In genomic region chr19:3370728-3371591, GRCh38 we compare ENCODE assay signal across 9 cellular contexts. TPM values are rescaled to one million over a fixed set of nuclear protein-coding genes. Genes with fewer than 3 reads are reported as not detected.
A peak's percentile ranks its signal among the peaks of the same experiment; 100 is the strongest.
DNase-seq lines count a peak whose midpoint lies in the region; ATAC-seq and TF ChIP-seq lines count a peak whose summit lies in the region.
"Had no signal": no experiment of that assay in that cellular context is flagged by ENCODE, and none has a peak within 500 bp of the region (broad histone marks: within the 10 kb centered on the region; RNA-seq: fewer than 3 reads in every experiment).

No MANE protein-coding gene starts in this region.

- TF ChIP-seq CTCF in heart left ventricle (IDR thresholded peaks at IDR 0.05) (no peak), endothelial cell (IDR thresholded peaks at IDR 0.05; ENCODE audit: unreplicated experiment) (no peak), nephron (IDR thresholded peaks at IDR 0.05; ENCODE audit: unreplicated experiment in 3 of 3) (no peak), vagina (IDR thresholded peaks at IDR 0.05) (no peak)

- H3K27ac Mint-ChIP-seq in endothelial cell (ENCODE audit: unreplicated experiment), result peak overlapping the region; percentile 80
- H3K27ac Mint-ChIP-seq in nephron, result peak overlapping the region; percentile 91 to 97 (median 96)

- peaks cover 0 to 78% (median 43%) of the 10 kb centered on the region in 12 donors for H3K4me1 ChIP-seq in heart left ventricle
- peaks cover 95% of the 10 kb centered on the region for H3K4me1 ChIP-seq in vagina

- H3K4me1 Mint-ChIP-seq in endothelial cell (ENCODE audit: unreplicated experiment) (peaks cover 7% of the 10 kb centered on the region), nephron (peaks cover 56% of the 10 kb centered on the region)

- H3K27ac ChIP-seq in heart left ventricle, result peak overlapping the region in 10 of 12 donors; percentile 96 to 100 (median 98)
- peak overlapping the region; percentile 100 for H3K27ac ChIP-seq in vagina

- WGBS in heart left ventricle, 4 donors, result 63 to 75% (median 73%) methylated on average over 25 of the region's 25 CpGs

- H3K4me3 Mint-ChIP-seq in endothelial cell (ENCODE audit: unreplicated experiment) (no peak overlapping the region), nephron (peak overlapping the region; percentile 83 to 88 (median 87))

- H3K36me3 Mint-ChIP-seq in endothelial cell (ENCODE audit: low read depth, unreplicated experiment), result peaks cover 5% of the 10 kb centered on the region
- H3K36me3 Mint-ChIP-seq in nephron (ENCODE audit: low read depth), result no peaks in the 10 kb centered on the region

- H3K27me3 ChIP-seq in heart left ventricle, result no peaks in the 10 kb centered on the region
- H3K27me3 ChIP-seq in vagina, result no peaks in the 10 kb centered on the region

- intact Hi-C loops in heart left ventricle (cut with DNase I) (no loop called here), left ventricle myocardium superior (cut with micrococcal nuclease) (no loop called here), vagina (cut with DNase I) (no loop called here)

- peak overlapping the region in 5 of 12 donors; percentile 3 to 97 (median 81) for H3K4me3 ChIP-seq in heart left ventricle
- H3K4me3 ChIP-seq in vagina, result peak overlapping the region; percentile 66 to 97

- H3K27me3 Mint-ChIP-seq in endothelial cell (ENCODE audit: unreplicated experiment) (peaks cover 31% of the 10 kb centered on the region), nephron (ENCODE audit: low read depth) (peaks cover 53% of the 10 kb centered on the region)

- TF ChIP-seq POLR2A in heart left ventricle (IDR thresholded peaks at IDR 0.05) (no peak), vagina (IDR thresholded peaks at IDR 0.05) (no peak)

- ATAC-seq in heart left ventricle (no peak), left ventricle myocardium superior (no peak)

- H3K9me3 Mint-ChIP-seq in endothelial cell (ENCODE audit: unreplicated experiment) (no peaks in the 10 kb centered on the region), nephron (no peaks in the 10 kb centered on the region)

- H3K36me3 ChIP-seq in heart left ventricle (no peaks in the 10 kb centered on the region), vagina (no peaks in the 10 kb centered on the region)

- no peak for DNase-seq in heart left ventricle
- DNase-seq in left ventricle myocardium superior, result no peak
- DNase-seq in endothelial cell (ENCODE audit: low spot score), result no peak
- DNase-seq in vagina (ENCODE audit: extremely low spot score in 2 of 2), result no peak
- DNase-seq in activated CD4-positive, alpha-beta T cell treated with anti-CD3 and anti-CD28 coated beads for 48 hours, result no peak
- no peak for DNase-seq in NAMALWA (ENCODE audit: low spot score)
- DNase-seq in Kasumi-1 (lab: John Stamatoyannopoulos, UW), result no peak
- DNase-seq: effector CD4-positive, alpha-beta T cell had no signal

- H3K9me3 ChIP-seq in heart left ventricle, result no peaks in the 10 kb centered on the region
- no peaks in the 10 kb centered on the region for H3K9me3 ChIP-seq in vagina

RNA-seq across cellular contexts. Expression of gene NFIC, which starts 4.6 kb away (rescaled TPM):
- total RNA-seq in heart left ventricle, result 100 to 1,000 TPM; 107 to 267 (median 155) TPM
- polyA plus RNA-seq in heart left ventricle, result 100 to 1,000 TPM; 159 to 192 TPM
- total RNA-seq in left ventricle myocardium superior, result 178 TPM
- total RNA-seq in endothelial cell (ENCODE audit: unreplicated experiment), result 4.9 TPM
- 142 TPM for total RNA-seq in vagina

Comparison
In these comparisons a context has a peak if more than half of its experiments do, and no peak if none do; other contexts are left out.
1. RNA of gene NFIC, which starts 4.6 kb away (total RNA-seq): 178 TPM in left ventricle myocardium superior (single experiment), 107 to 267 TPM in heart left ventricle and 142 TPM in vagina (single experiment); 4.9 TPM in endothelial cell (single experiment); every median in the first group is over 10 times any median in the second.